In genomic region chr5:60101561-60101960, GRCh38 we compare ENCODE assay signal across 24 cellular contexts.
A peak's percentile ranks its signal among the peaks of the same experiment; 100 is the strongest.
DNase-seq lines count a peak whose midpoint lies in the region; ATAC-seq, FAIRE-seq and TF ChIP-seq lines count a peak whose summit lies in the region.
"Had no signal": no experiment of that assay in that cellular context is flagged by ENCODE, and none has a peak within 500 bp of the region (broad histone marks: within the 10 kb centered on the region; RNA-seq: fewer than 3 reads in every experiment).

No MANE protein-coding gene starts in this region.

- H3K23ac ChIP-seq in mesendoderm (ENCODE audit: low read length) = no peak overlapping the region

- no peak overlapping the region for H3K9ac ChIP-seq in SK-N-MC (ENCODE audit: insufficient read length)
- H3K9ac ChIP-seq in mesendoderm (ENCODE audit: low read length) = no peak overlapping the region
- H3K9ac ChIP-seq: GM23248, KMS-11 had no signal

- no peak overlapping the region for H3K18ac ChIP-seq in mesendoderm (ENCODE audit: low read length)

- H3K79me2 ChIP-seq in mesendoderm (ENCODE audit: control insufficient read depth, insufficient read depth, low read length) = no peaks in the 10 kb centered on the region

- H2BK15ac ChIP-seq in mesendoderm (replicated peaks; ENCODE audit: low read depth) = no peak overlapping the region

- POLR2A ChIA-PET in A673 (lab: Charles Lee; ENCODE audit: low non-redundant PET) = no interaction called here

- H2AK5ac ChIP-seq in mesendoderm (ENCODE audit: low read length) = no peak overlapping the region

- H3K56ac ChIP-seq in mesendoderm (ENCODE audit: low read length) = no peak overlapping the region

- H3K4me1 ChIP-seq in A673 (ENCODE audit: insufficient read depth, low read length, poor library complexity, severe bottlenecking) (peaks cover 23% of the 10 kb centered on the region), mesendoderm (ENCODE audit: control insufficient read depth, low read depth, low read length) (no peaks in the 10 kb centered on the region)
- H3K4me1 ChIP-seq: Caco-2, SJSA1 had no signal

- WGBS in mesendoderm (ENCODE audit: extremely low coverage, insufficient coverage, low lambda C conversion rate) = no CpG with 5 or more reads among the region's 1 CpG

- H3K27me3 ChIP-seq in A673 (replicated peaks; ENCODE audit: insufficient read depth, low read depth, low read length, poor library complexity) (no peaks in the 10 kb centered on the region), bronchial epithelial cell (ENCODE audit: control insufficient read depth, insufficient read depth, low read length) (no peaks in the 10 kb centered on the region), mesendoderm (ENCODE audit: insufficient read depth, low read length, poor library complexity) (no peaks in the 10 kb centered on the region)
- H3K27me3 ChIP-seq: SJSA1 had no signal

- FAIRE-seq in bronchial epithelial cell (lab: Jason Lieb, UNC) = no peak
- FAIRE-seq: GM12891 had no signal

- ATAC-seq in HG03135 (IDR thresholded peaks at IDR 0.05; ENCODE audit: unreplicated experiment) = no peak
- ATAC-seq in left colon = no peak
- ATAC-seq in GM18867 (IDR thresholded peaks at IDR 0.05; ENCODE audit: unreplicated experiment) = no peak
- ATAC-seq: Right ventricle myocardium inferior had no signal

- H3K9me3 ChIP-seq in A673 (ENCODE audit: low read depth, low read length, poor library complexity, severe bottlenecking) (no peaks in the 10 kb centered on the region), SK-N-MC (ENCODE audit: low read depth, low read length) (no peaks in the 10 kb centered on the region)
- H3K9me3 ChIP-seq: Caco-2, SJSA1 had no signal

- H3K79me1 ChIP-seq in mesendoderm (ENCODE audit: low read length) = no peaks in the 10 kb centered on the region

- no peak for TF ChIP-seq CTCF in A673 (conservative IDR thresholded peaks at IDR 0.05; ENCODE audit: low read depth, low read length)
- no peak for TF ChIP-seq CTCF in bronchial epithelial cell (IDR thresholded peaks at IDR 0.05; ENCODE audit: insufficient read depth, low read length, severe bottlenecking)

- no peak overlapping the region for H3K4me3 ChIP-seq in A673 (ENCODE audit: low read depth, low read length, poor library complexity, severe bottlenecking)
- no peak overlapping the region for H3K4me3 ChIP-seq in SK-N-MC
- no peak overlapping the region for H3K4me3 ChIP-seq in bronchial epithelial cell (ENCODE audit: low read depth, low read length)
- H3K4me3 ChIP-seq in mesendoderm (ENCODE audit: low read length) = no peak overlapping the region
- H3K4me3 ChIP-seq: GM23248, SJSA1 had no signal

- DNase-seq in A673 (ENCODE audit: low spot score) (peak; percentile 65), SK-N-MC (ENCODE audit: low read depth, low spot score) (peak; percentile 26), bronchial epithelial cell (ENCODE audit: low read depth) (peak; percentile 38), mesendoderm (peak; percentile 1), UCSD-AML1 (lab: John Stamatoyannopoulos, UW; ENCODE audit: unreplicated experiment) (no peak), left colon (no peak)
- DNase-seq: Caco-2; CD4-positive, CD25-positive, alpha-beta regulatory T cell; DMS 273 treated with DMSO at 0.1 percent for 48 hours; DMS79 treated with DMSO at 0.1 percent for 48 hours; GM23248; H9; IMR-90; MV-4-11; NCI-H1105 treated with DMSO at 0.1 percent for 48 hours; NCI-H2029 treated with DMSO at 0.1 percent for 48 hours; NCI-H226; NCI-H524 treated with DMSO at 0.1 percent for 48 hours had no signal

- no peak overlapping the region for H3K4me2 ChIP-seq in mesendoderm (ENCODE audit: low read length)
- H3K4me2 ChIP-seq: KMS-11 had no signal

- no TSS peak for BruUV-seq in A673 (replicated peaks; lab: Mats Ljungman, UMichigan)

- no peak overlapping the region for H4K8ac ChIP-seq in mesendoderm (ENCODE audit: low read depth, low read length)

- no peak overlapping the region for H4K5ac ChIP-seq in mesendoderm (ENCODE audit: low read length)

- intact Hi-C loops in A673 (cut with micrococcal nuclease; ENCODE audit: unreplicated experiment) = no loop called here
- intact Hi-C loops in left colon (cut with DNase I, micrococcal nuclease) = no loop called here

- no peak overlapping the region for H3K27ac ChIP-seq in A673 (ENCODE audit: low read depth, low read length, poor library complexity, severe bottlenecking)
- H3K27ac ChIP-seq in SK-N-MC = peak overlapping the region; percentile 39; the same call in 1 of the 2 replicates
- H3K27ac ChIP-seq in mesendoderm (ENCODE audit: low read depth, low read length) = no peak overlapping the region
- H3K27ac ChIP-seq: GM23248, KMS-11, SJSA1 had no signal

- no peak overlapping the region for H3K4ac ChIP-seq in mesendoderm (ENCODE audit: low read depth, low read length)

- H2BK5ac ChIP-seq in mesendoderm (ENCODE audit: low read length) = no peak overlapping the region

- H3K36me3 ChIP-seq in A673 (ENCODE audit: insufficient read depth, low read length, poor library complexity, severe bottlenecking) (no peaks in the 10 kb centered on the region), SK-N-MC (ENCODE audit: insufficient read depth, low read length) (no peaks in the 10 kb centered on the region), bronchial epithelial cell (ENCODE audit: control insufficient read depth, insufficient read depth, low read length) (no peaks in the 10 kb centered on the region), mesendoderm (ENCODE audit: control insufficient read depth, insufficient read depth, low read length) (no peaks in the 10 kb centered on the region)
- H3K36me3 ChIP-seq: SJSA1 had no signal

- CTCF ChIA-PET in A673 (lab: Charles Lee) = no interaction called here

- no peak overlapping the region for H2BK120ac ChIP-seq in mesendoderm (ENCODE audit: low read depth, low read length)

Comparison
In these comparisons a context has a peak if more than half of its experiments do, and no peak if none do; other contexts are left out.
1. DNase-seq: peak in A673 (single experiment), SK-N-MC (single experiment), bronchial epithelial cell (single experiment) and mesendoderm (single experiment); none in UCSD-AML1 (single experiment) and left colon (0 of 2).